In the genomic region with DNA sequence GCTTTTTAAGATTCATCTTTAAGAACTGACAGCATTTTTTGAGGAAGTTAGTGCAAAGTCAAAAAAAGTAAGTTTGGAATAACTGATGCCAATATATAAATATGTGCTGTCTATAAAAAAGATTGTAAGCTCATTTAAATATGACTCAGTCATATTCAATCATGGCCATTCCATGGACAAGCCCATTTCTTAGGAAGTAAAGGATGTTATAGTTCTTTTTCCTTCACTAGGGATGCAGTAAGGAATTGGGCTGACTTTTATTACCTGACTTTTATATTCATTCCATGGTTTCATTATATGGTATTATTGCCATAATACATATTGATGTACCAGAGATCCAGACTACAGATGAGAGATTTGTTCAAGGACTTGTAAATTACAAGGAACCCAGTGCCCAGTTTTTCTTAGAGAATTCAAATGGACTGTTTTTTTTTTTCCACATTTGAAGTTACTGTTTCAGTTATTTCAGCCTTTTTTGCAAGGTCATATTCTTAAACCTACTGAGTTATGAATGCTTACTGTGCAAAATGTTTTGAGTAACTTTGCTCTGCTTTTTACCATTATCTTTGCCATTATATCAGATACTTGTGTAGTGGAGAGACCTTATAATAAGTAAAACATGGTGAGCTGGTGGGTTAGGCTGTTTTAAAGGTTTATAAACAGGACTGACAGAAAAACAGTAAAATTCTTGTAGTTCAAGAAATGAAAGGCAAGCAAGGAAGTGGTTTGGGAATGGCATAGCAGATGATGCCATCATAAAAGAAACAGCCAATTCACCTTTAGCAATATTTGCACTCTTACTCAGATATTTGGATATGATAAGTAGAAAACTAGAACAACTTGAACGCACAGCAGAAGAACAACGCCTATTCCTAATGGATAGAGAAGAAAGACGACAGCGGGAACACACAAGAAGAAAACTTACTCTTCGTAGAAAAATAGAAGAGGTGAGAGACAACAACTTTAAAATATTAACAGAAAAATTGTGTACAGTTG, we compare ENCODE assay signal across 23 cellular contexts. TPM values are rescaled to one million over a fixed set of nuclear protein-coding genes. Genes with fewer than 3 reads are reported as not detected.
DNase-seq lines count a peak whose midpoint lies in the region; ATAC-seq, FAIRE-seq and TF ChIP-seq lines count a peak whose summit lies in the region.
"Had no signal": no experiment of that assay in that cellular context is flagged by ENCODE, and none has a peak within 500 bp of the region (broad histone marks: within the 10 kb centered on the region; RNA-seq: fewer than 3 reads in every experiment).

No MANE protein-coding gene starts in this region.

- no peak overlapping the region for H3K4me2 ChIP-seq in A549
- no peak overlapping the region for H3K4me2 ChIP-seq in osteoblast (ENCODE audit: insufficient read depth, low read length)

- POLR2A ChIA-PET in A549 (lab: Yijun Ruan, JAX) (no interaction called here), RWPE1 (lab: Yijun Ruan, JAX; ENCODE audit: low non-redundant PET) (no interaction called here)

- no peaks in the 10 kb centered on the region for H4K20me1 ChIP-seq in osteoblast (ENCODE audit: insufficient read depth, low read length)

- H3K27me3 ChIP-seq in colonic mucosa (no peaks in the 10 kb centered on the region), mucosa of rectum (ENCODE audit: control insufficient read depth in 2 of 2, insufficient read depth in 2 of 2, low read length in 2 of 2) (no peaks in the 10 kb centered on the region), osteoblast (ENCODE audit: insufficient read depth, low read length) (no peaks in the 10 kb centered on the region)

- TF ChIP-seq CTCF in A549 (IDR thresholded peaks at IDR 0.05), result no peak
- no peak for TF ChIP-seq CTCF in colonic mucosa (IDR thresholded peaks at IDR 0.05)
- TF ChIP-seq CTCF in RWPE1 (conservative IDR thresholded peaks at IDR 0.05; ENCODE audit: low read depth), result no peak
- TF ChIP-seq CTCF in osteoblast (IDR thresholded peaks at IDR 0.05; ENCODE audit: extremely low read depth, low read depth, low read length), result no peak

- no peak for TF ChIP-seq EP300 in A549 (IDR thresholded peaks at IDR 0.05)

- H3K4me1 ChIP-seq in A549 (no peaks in the 10 kb centered on the region), colonic mucosa (no peaks in the 10 kb centered on the region), mucosa of rectum (ENCODE audit: control insufficient read depth in 2 of 2, insufficient read depth in 2 of 2, low read length in 2 of 2) (peaks cover 0 to 3% of the 10 kb centered on the region in 2 donors), osteoblast (ENCODE audit: insufficient read depth, low read length) (no peaks in the 10 kb centered on the region)

- 27% methylated on average over 5 of the region's 5 CpGs for WGBS in A549 (ENCODE audit: missing lambda C conversion rate)

- TF ChIP-seq RAD21 in A549 (conservative IDR thresholded peaks at IDR 0.05 in 1 of 2, IDR thresholded peaks at IDR 0.05 in 1 of 2), result no peak

- H3K9ac ChIP-seq in colonic mucosa (ENCODE audit: low read depth in 2 of 2, low read length in 2 of 2), result no peak overlapping the region
- no peak overlapping the region for H3K9ac ChIP-seq in mucosa of rectum (ENCODE audit: low read depth in 1 of 2, low read length in 2 of 2)

- no peaks in the 10 kb centered on the region for H3K79me2 ChIP-seq in osteoblast (ENCODE audit: insufficient read depth, low read length)

- H3K9me3 ChIP-seq in A549 (no peaks in the 10 kb centered on the region), colonic mucosa (no peaks in the 10 kb centered on the region), mucosa of rectum (ENCODE audit: control insufficient read depth in 2 of 2, low read length in 2 of 2) (no peaks in the 10 kb centered on the region), osteoblast (ENCODE audit: low read depth, low read length) (no peaks in the 10 kb centered on the region)

- FAIRE-seq in A549 (lab: Jason Lieb, UNC), result no peak
- FAIRE-seq: HTR-8/SVneo had no signal

- no peak for TF ChIP-seq POLR2A in A549 (IDR thresholded peaks at IDR 0.05; ENCODE audit: low read length)

- DNase-seq in A549 (ENCODE audit: low read depth in 1 of 2, low spot score in 1 of 2) (no peak), HT1080 (ENCODE audit: low read depth) (peak; percentile 14), colonic mucosa (no peak), A172 (ENCODE audit: low spot score) (no peak), RWPE1 (ENCODE audit: low spot score) (no peak), osteoblast (ENCODE audit: insufficient read length, low spot score, missing footprints) (no peak)
- DNase-seq: 8988T; CD8-positive, alpha-beta memory T cell; EL; GF-D8; H7; IMR-90; NCI-H1694; NCI-H2081; NCI-H2171; NCI-H524 treated with DMSO at 0.1 percent for 48 hours; SIG-M5 had no signal

- no peak overlapping the region for H2AFZ ChIP-seq in osteoblast (ENCODE audit: low read length)

- intact Hi-C loops in colonic mucosa (cut with DNase I), result no loop called here

- no peaks in the 10 kb centered on the region for H3K36me3 ChIP-seq in colonic mucosa
- no peaks in the 10 kb centered on the region for H3K36me3 ChIP-seq in mucosa of rectum (ENCODE audit: control insufficient read depth in 2 of 2, insufficient read depth in 2 of 2, low read length in 2 of 2)
- no peaks in the 10 kb centered on the region for H3K36me3 ChIP-seq in osteoblast (ENCODE audit: insufficient read depth, low read length)

- ATAC-seq in A549 (no peak), HG02885 (IDR thresholded peaks at IDR 0.05; ENCODE audit: poor library complexity, unreplicated experiment) (no peak)
- ATAC-seq: SK-N-SH treated with all-trans-retinoic acid at 6 μM for 48 hours had no signal

- no peak overlapping the region for H3K4me3 ChIP-seq in A549
- peak overlapping the region; percentile 17 for H3K4me3 ChIP-seq in colonic mucosa
- peak overlapping the region; percentile 45 to 64 for H3K4me3 ChIP-seq in mucosa of rectum (ENCODE audit: low read length in 2 of 2)
- H3K4me3 ChIP-seq in osteoblast (ENCODE audit: insufficient read depth, low read length), result no peak overlapping the region

- H3K27ac ChIP-seq in A549 (no peak overlapping the region), colonic mucosa (peak overlapping the region; percentile 61), mucosa of rectum (ENCODE audit: low read depth in 2 of 2, low read length in 2 of 2) (no peak overlapping the region), RWPE1 (no peak overlapping the region), osteoblast (ENCODE audit: low read depth, low read length) (no peak overlapping the region)
- H3K27ac ChIP-seq: C4-2B, HL-60 had no signal

- CTCF ChIA-PET in A549 (lab: Yijun Ruan, JAX), result no interaction called here
- CTCF ChIA-PET in RWPE1 (lab: Yijun Ruan, JAX), result interaction anchor here (1.6 kb wide), 1 partner anchor 7 kb away, joined by 10 read pairs; a partner anchor contains a TSS

TF ChIP-seq in A549, 52 proteins besides CTCF, POLR2A, EP300 and RAD21:
- TF ChIP-seq MAFK (IDR thresholded peaks at IDR 0.05; ENCODE audit: partially characterized antibody) (peak; percentile 27), TP53 (CRISPR knock-in tag; IDR thresholded peaks at IDR 0.05) (no peak)
- TF ChIP-seq, protein P1, sequence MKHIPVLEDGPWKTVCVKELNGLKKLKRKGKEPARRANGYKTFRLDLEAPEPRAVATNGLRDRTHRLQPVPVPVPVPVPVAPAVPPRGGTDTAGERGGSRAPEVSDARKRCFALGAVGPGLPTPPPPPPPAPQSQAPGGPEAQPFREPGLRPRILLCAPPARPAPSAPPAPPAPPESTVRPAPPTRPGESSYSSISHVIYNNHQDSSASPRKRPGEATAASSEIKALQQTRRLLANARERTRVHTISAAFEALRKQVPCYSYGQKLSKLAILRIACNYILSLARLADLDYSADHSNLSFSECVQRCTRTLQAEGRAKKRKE (CRISPR knock-in tag; IDR thresholded peaks at IDR 0.05; ENCODE audit: low read depth), result no peak

RNA-seq across cellular contexts. Expression of a gene that starts 7.6 kb away (rescaled TPM):
- polyA plus RNA-seq in A549 (2011; rRNA removed) (0.01 and 0.03 TPM in 2 replicates), A549 (2017; fragmentation: RNase III; extraction: RNeasy Plus Mini Kit Qiagen cat#74134 plus additional on column Dnase treatment) (0.07 TPM in 1 of 3 replicates, not detected in the others)
- polyA plus RNA-seq in A549 (2012; cell fraction: cytosol; rRNA removed), result not detected in 2 replicates
- polyA plus RNA-seq in A549 (2012; cell fraction: nucleus; rRNA removed), result 0.01 TPM in 1 of 2 replicates, not detected in the other
- 0.05 and 0.12 TPM in 2 replicates for polyA minus RNA-seq in A549 (2011; rRNA and poly(A)+ RNA removed)
- total RNA-seq in HT1080 (2014; rRNA removed; shearing (Covaris generic)), result not detected in 2 replicates
- polyA plus RNA-seq in HT1080 (2015; cell fraction: cytosol; rRNA removed), result not detected in 2 replicates
- polyA plus RNA-seq in HT1080 (2015; cell fraction: nucleus; rRNA removed), result 0.05 TPM in 1 of 2 replicates, not detected in the other
- total RNA-seq in colonic mucosa (1 to 10 TPM; 4.4 to 5.9 TPM), osteoblast (under 0.01 TPM in 2 replicates)
- 0.03 TPM in 1 of 2 replicates, not detected in the other for total RNA-seq in A172 (2014; rRNA removed; shearing (Covaris generic))
- total RNA-seq: CD8-positive, alpha-beta memory T cell had no signal
- polyA plus RNA-seq: CD8-positive, alpha-beta memory T cell had no signal

Comparison
In these comparisons a context has a peak if more than half of its experiments do, and no peak if none do; other contexts are left out.
1. H3K4me3 ChIP-seq: peak in colonic mucosa (single experiment) and mucosa of rectum (2 of 2); none in A549 (single experiment) and osteoblast (single experiment).